Comparison of ENCODE assay signal across 7 cellular contexts in the genomic region with DNA sequence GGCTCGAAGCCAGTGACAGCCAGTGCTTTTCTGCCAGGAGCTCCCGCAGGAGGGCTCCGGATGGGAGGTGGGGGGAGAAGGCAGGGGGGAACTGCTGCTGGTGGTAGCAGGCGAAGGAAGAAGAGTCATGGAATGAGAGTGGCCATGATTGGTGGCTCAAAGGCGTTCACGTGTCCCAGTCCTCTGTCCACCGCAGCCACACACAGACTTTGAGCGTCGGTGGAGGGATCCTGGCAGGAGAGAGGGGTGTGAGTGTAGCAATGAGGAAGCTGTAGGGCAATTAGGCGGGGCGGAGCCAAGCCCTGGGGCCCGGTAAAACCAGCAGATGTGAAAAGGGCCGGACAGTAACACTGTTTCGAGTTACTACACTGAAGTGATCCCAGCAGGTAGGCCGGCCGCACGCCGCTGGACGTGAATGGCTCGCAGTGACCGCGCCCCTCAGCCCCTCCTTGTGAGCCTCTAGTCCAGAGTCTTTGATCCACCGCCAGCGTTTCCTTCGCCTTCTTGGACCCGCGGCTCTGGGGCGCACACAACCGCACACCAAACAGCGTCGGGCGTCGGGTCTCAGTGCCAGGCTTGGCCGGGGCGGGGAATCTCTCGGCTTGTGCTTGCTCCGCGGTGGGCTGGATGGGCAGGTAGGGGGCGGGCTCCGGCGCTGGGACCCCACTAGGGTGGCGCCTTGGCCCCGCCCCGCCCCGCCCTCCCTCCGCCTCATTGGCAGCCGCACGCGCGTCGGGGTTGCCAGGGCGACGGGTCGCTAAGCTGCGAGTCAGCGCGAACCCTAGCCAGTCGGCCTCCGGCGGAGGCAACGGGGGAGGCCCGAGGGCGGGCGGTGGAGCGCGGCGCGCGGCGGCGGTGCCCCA. TPM values are rescaled to one million over a fixed set of nuclear protein-coding genes. Genes with fewer than 3 reads are reported as not detected.
DNase-seq lines count a peak whose midpoint lies in the region; ATAC-seq and TF ChIP-seq lines count a peak whose summit lies in the region.

A gene (plus strand): TSS at position 788 of the 863 bp plus-strand sequence. CDS start 250 bp downstream, outside the sequence.

- peaks cover 51% of the 10 kb centered on the region for H3K27me3 Mint-ChIP-seq in activated T-cell treated with anti-CD3 and anti-CD28 coated beads, Interleukin-2, amount 50 U/mL, for 4 hours (ENCODE audit: low read depth)

- H3K4me1 ChIP-seq in iPS-15b (ENCODE audit: control insufficient read depth, insufficient read depth, low read length) = peaks cover 11% of the 10 kb centered on the region

- H3K4me3 Mint-ChIP-seq in activated T-cell treated with anti-CD3 and anti-CD28 coated beads, Interleukin-2, amount 50 U/mL, for 4 hours = peak within 1 kb of the TSS; percentile 42

- in situ Hi-C loops in GM13976 (cut with MboI; ENCODE audit: low sequenced_read_pairs, unreplicated experiment) = no loop called here

- H3K4me3 ChIP-seq in iPS-15b (ENCODE audit: low read depth, low read length) = peak within 1 kb of the TSS; percentile 60

- H3K36me3 ChIP-seq in iPS-15b (ENCODE audit: control insufficient read depth, insufficient read depth, low read length) = no peaks in the 10 kb centered on the region

- no peaks in the 10 kb centered on the region for H3K9me3 Mint-ChIP-seq in activated T-cell treated with anti-CD3 and anti-CD28 coated beads, Interleukin-2, amount 50 U/mL, for 4 hours

- DNase-seq in GM13976 (ENCODE audit: low spot score) = peak; percentile 70
- peak; percentile 61 for DNase-seq in NCI-H2029 (lab: John Stamatoyannopoulos, UW)
- peak; percentile 15 for DNase-seq in activated T-cell treated with anti-CD3 and anti-CD28 coated beads, Interleukin-2, amount 50 U/mL, for 4 hours
- peak; percentile 6 to 24 (median 14) for DNase-seq in stimulated activated CD4-positive, alpha-beta T cell treated with anti-CD3 and anti-CD28 coated beads, Interleukin-12 subunit alpha, Interleukin-12 subunit beta, amount 100 ng/mL, for 48 hours (ENCODE audit: low read depth in 2 of 3, low spot score in 1 of 3)

- peaks cover 8% of the 10 kb centered on the region for H3K4me1 Mint-ChIP-seq in activated T-cell treated with anti-CD3 and anti-CD28 coated beads, Interleukin-2, amount 50 U/mL, for 4 hours (ENCODE audit: low read depth)

- no peaks in the 10 kb centered on the region for H3K36me3 Mint-ChIP-seq in activated T-cell treated with anti-CD3 and anti-CD28 coated beads, Interleukin-2, amount 50 U/mL, for 4 hours (ENCODE audit: insufficient read depth)

- TF ChIP-seq CTCF in GM13976 (IDR thresholded peaks at IDR 0.05; ENCODE audit: borderline replicate concordance, control extremely low read depth, extremely low read depth, insufficient read depth, missing control alignments) = no peak

- peaks cover 52% of the 10 kb centered on the region for H3K27me3 ChIP-seq in iPS-15b (ENCODE audit: control insufficient read depth, insufficient read depth, low read length)

- ATAC-seq in activated T-cell treated with anti-CD3 and anti-CD28 coated beads, Interleukin-2, amount 50 U/mL, for 4 hours = peak; percentile 61 to 62
- ATAC-seq in HG02970 (IDR thresholded peaks at IDR 0.05; ENCODE audit: low FRiP score, unreplicated experiment) (no peak), HG02588 (IDR thresholded peaks at IDR 0.05; ENCODE audit: unreplicated experiment) (no peak)

- no peak within 1 kb of the TSS for H3K9ac ChIP-seq in iPS-15b (ENCODE audit: low read depth, low read length)

- no peaks in the 10 kb centered on the region for H3K9me3 ChIP-seq in iPS-15b (ENCODE audit: control insufficient read depth, insufficient read depth, low read length)

RNA-seq across cellular contexts. Expression of the gene that starts here (rescaled TPM):
- total RNA-seq in activated T-cell treated with anti-CD3 and anti-CD28 coated beads, Interleukin-2, amount 50 U/mL, for 4 hours = not detected

Comparison
In these comparisons a context has a peak if more than half of its experiments do, and no peak if none do; other contexts are left out.
1. Peak in DNase-seq and ATAC-seq in activated T-cell treated with anti-CD3 and anti-CD28 coated beads, Interleukin-2, amount 50 U/mL, for 4 hours; RNA of the gene not detected or under 1 TPM.
2. DNase-seq: peak in every context shown above with its lines; median percentile 70 in GM13976; 61 in NCI-H2029; 15 in activated T-cell treated with anti-CD3 and anti-CD28 coated beads, Interleukin-2, amount 50 U/mL, for 4 hours; 14 in stimulated activated CD4-positive, alpha-beta T cell treated with anti-CD3 and anti-CD28 coated beads, Interleukin-12 subunit alpha, Interleukin-12 subunit beta, amount 100 ng/mL, for 48 hours.